ENCODE assay signal across 28 cellular contexts in genomic region chr16:14133907-14134306, GRCh38.
"Had no signal": no experiment of that assay in that cellular context is flagged by ENCODE, and none has a peak within 500 bp of the region (broad histone marks: within the 10 kb centered on the region; RNA-seq: fewer than 3 reads in every experiment).

No MANE protein-coding gene starts in this region.

- H3K36me3 ChIP-seq: neutrophil, pancreas, right lobe of liver, sigmoid colon, spleen, tibial artery, upper lobe of left lung, vagina had no signal

- DNase-seq: naive thymus-derived CD8-positive, alpha-beta T cell; nephron progenitor cell; nucleus accumbens; pancreas; psoas muscle; right cardiac atrium; right lobe of liver; sigmoid colon; small intestine; spleen; stimulated activated CD4-positive, alpha-beta T cell treated with anti-CD3 and anti-CD28 coated beads, Interleukin-12 subunit alpha, Interleukin-12 subunit beta, amount 100 ng/mL, for 4 hours; stimulated activated CD4-positive, alpha-beta T cell treated with anti-CD3 and anti-CD28 coated beads, Interleukin-1b, Interleukin-23, amount 100 ng/mL, for 48 hours; stimulated activated CD4-positive, alpha-beta T cell treated with anti-CD3 and anti-CD28 coated beads, Interleukin-4, amount 100 ng/mL, for 1 hour; stimulated activated CD4-positive, alpha-beta T cell treated with anti-CD3 and anti-CD28 coated beads, Interleukin-4, amount 100 ng/mL, for 4 hours; stimulated activated CD8-positive, alpha-beta memory T cell treated with anti-CD3 and anti-CD28 coated beads, Interleukin-4, amount 100 ng/mL, for 48 hours; stimulated activated naive CD4-positive, alpha-beta T cell; stimulated activated naive CD8-positive, alpha-beta T cell treated with anti-CD3 and anti-CD28 coated beads, Interleukin-15, amount 100 ng/mL, for 72 hours; stimulated activated naive CD8-positive, alpha-beta T cell treated with anti-CD3 and anti-CD28 coated beads, Interleukin-15, Interleukin-2, amounts not matched to agents 100 U/mL and 50 U/mL, for 24 hours; substantia nigra; testis; tibial artery; trophoblast cell; upper lobe of left lung had no signal

- H3K9me3 ChIP-seq: neutrophil, pancreas, psoas muscle, right lobe of liver, sigmoid colon, suprapubic skin, testis, tibial artery, upper lobe of left lung, vagina had no signal

- H3K4me3 ChIP-seq: pancreas, psoas muscle, right lobe of liver, sigmoid colon, spleen, suprapubic skin, testis, upper lobe of left lung, vagina had no signal

- H3K27ac ChIP-seq: neutrophil, pancreas, psoas muscle, right lobe of liver, spleen, suprapubic skin, testis, tibial artery, vagina had no signal

- ATAC-seq: naive thymus-derived CD8-positive, alpha-beta T cell; natural killer cell treated with Interleukin-12 subunit alpha and Interleukin-12 subunit beta and Interleukin-15 and Interleukin-18, amount 100 ng/mL, for 72 hours; pancreas; psoas muscle; right cardiac atrium; right lobe of liver; stimulated activated memory B cell treated with anti-CD40 and anti-IgM and Interleukin-4, amounts not matched to agents 10 μg/mL and 1 μg/mL and 100 μg/mL, for 72 hours; stimulated activated naive CD8-positive, alpha-beta T cell treated with anti-CD3 and anti-CD28 coated beads, Interleukin-15, amount 100 ng/mL, for 72 hours; stimulated activated naive CD8-positive, alpha-beta T cell treated with anti-CD3 and anti-CD28 coated beads, Interleukin-15, Interleukin-2, amounts not matched to agents 100 U/mL and 50 U/mL, for 24 hours had no signal

- H3K4me1 ChIP-seq: spleen, suprapubic skin, testis had no signal

- H3K27me3 ChIP-seq: neutrophil, pancreas, right lobe of liver, sigmoid colon, spleen, suprapubic skin, testis, tibial artery, upper lobe of left lung, vagina had no signal
